ENCODE assay signal across 11 cellular contexts in the genomic region with DNA sequence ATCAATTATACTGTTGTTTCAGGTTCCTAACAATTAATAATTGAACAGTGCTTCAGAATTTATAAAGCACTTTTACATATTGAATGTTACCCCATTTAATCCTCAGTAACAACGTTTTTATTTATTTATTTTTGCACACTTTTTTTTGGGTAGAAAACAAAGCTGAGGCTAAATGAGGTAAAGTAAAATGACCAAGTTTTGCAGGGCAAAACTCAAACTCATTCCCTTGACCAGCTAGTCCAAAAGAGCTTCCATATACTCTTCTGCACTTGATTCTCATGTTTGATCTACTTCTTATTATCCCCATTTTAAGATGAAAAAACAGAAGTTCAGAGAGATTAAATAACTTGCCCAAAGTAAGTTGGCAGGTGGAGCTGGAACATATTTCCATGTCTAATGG.
"Had no signal": no experiment of that assay in that cellular context is flagged by ENCODE, and none has a peak within 500 bp of the region (broad histone marks: within the 10 kb centered on the region; RNA-seq: fewer than 3 reads in every experiment).

No MANE protein-coding gene starts in this region.

- H3K27ac ChIP-seq: GM23248 had no signal

- FAIRE-seq: H1, H54 had no signal

- H3K9ac ChIP-seq: GM23248 had no signal

- ATAC-seq: GM23338, HCT116 had no signal

- DNase-seq: GM23248, GOT3, H7, H9, HCEC 1CT, HFFc6 had no signal

- H3K4me2 ChIP-seq: GM23338 had no signal

- H3K36me3 ChIP-seq: HAP-1 had no signal

- H3K4me3 ChIP-seq: GM23248, GM23338, HAP-1 had no signal

- H2AFZ ChIP-seq: GM23248, GM23338 had no signal

- H3K9me3 ChIP-seq: HAP-1 had no signal
